In the genomic region with DNA sequence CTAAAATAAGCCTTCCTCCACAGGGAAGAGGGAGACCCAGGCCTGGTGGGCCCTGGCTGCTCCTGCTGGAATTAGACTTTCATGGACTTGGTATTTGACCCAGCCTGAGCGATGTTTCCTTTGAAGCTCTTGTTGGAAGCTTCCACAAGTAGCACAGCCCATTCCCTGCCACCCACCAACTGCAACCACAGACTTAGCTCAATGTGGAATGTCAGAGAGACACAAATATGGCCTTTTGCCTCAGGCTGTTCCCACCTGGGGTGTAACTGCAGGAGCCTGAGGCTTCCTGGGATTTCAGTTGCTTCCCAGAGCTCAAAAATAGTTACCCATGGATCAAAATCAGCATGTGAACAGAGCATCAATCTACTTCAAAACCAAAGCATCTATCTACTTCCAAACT, we compare ENCODE assay signal across 15 cellular contexts.
DNase-seq lines count a peak whose midpoint lies in the region; ATAC-seq, FAIRE-seq and TF ChIP-seq lines count a peak whose summit lies in the region.
"Had no signal": no experiment of that assay in that cellular context is flagged by ENCODE, and none has a peak within 500 bp of the region (broad histone marks: within the 10 kb centered on the region; RNA-seq: fewer than 3 reads in every experiment).

No MANE protein-coding gene starts in this region.

- DNase-seq in HepG2 (ENCODE audit: low spot score) (no peak), right lobe of liver (no peak), WTC11 (ENCODE audit: low spot score) (no peak), myocyte (ENCODE audit: low read depth) (peak; percentile 61), spleen (no peak), NCI-H526 treated with DMSO at 0.1 percent for 48 hours (lab: John Stamatoyannopoulos, UW) (no peak), iPS-NIHi11 (ENCODE audit: low spot score) (no peak)
- no peak for DNase-seq in CD8-positive, alpha-beta memory T cell
- DNase-seq: 8988T, C1 segment of cervical spinal cord, Karpas-422, NCI-H2227 treated with DMSO at 0.1 percent for 48 hours had no signal

- no peaks in the 10 kb centered on the region for H3K36me3 ChIP-seq in HepG2 (replicated peaks in 1 of 2; ENCODE audit: control insufficient read depth in 1 of 2, insufficient read depth in 2 of 2, low read length in 2 of 2)
- no peaks in the 10 kb centered on the region for H3K36me3 ChIP-seq in right lobe of liver
- H3K36me3 ChIP-seq in CD8-positive, alpha-beta memory T cell (ENCODE audit: insufficient read depth, low read length): no peaks in the 10 kb centered on the region
- H3K36me3 ChIP-seq in spleen: no peaks in the 10 kb centered on the region
- H3K36me3 ChIP-seq: HAP-1 had no signal

- H3K27me3 Mint-ChIP-seq in WTC11 (ENCODE audit: low read depth): no peaks in the 10 kb centered on the region
- peaks cover 8 to 13% of the 10 kb centered on the region in 2 donors for H3K27me3 Mint-ChIP-seq in CD8-positive, alpha-beta memory T cell

- no peaks in the 10 kb centered on the region for H4K20me1 ChIP-seq in HepG2 (ENCODE audit: insufficient read depth, low read length)

- in situ Hi-C loops in HepG2 (cut with HindIII; ENCODE audit: extremely low pct_ligation_motif_present, low pct_unique_long_range_greater_than_20kb): no loop called here

- ATAC-seq in HepG2 (peak; percentile 19), right lobe of liver (no peak), WTC11 (no peak)
- ATAC-seq: Panc1, Right ventricle myocardium inferior had no signal

- BruUV-seq in HepG2 (replicated peaks; lab: Mats Ljungman, UMichigan): no TSS peak

- no peak overlapping the region for H3K27ac Mint-ChIP-seq in WTC11
- no peak overlapping the region for H3K27ac Mint-ChIP-seq in CD8-positive, alpha-beta memory T cell

- no peak overlapping the region for H2AFZ ChIP-seq in HepG2 (ENCODE audit: low read length)

- H3K4me1 Mint-ChIP-seq in WTC11: peaks cover 21% of the 10 kb centered on the region
- H3K4me1 Mint-ChIP-seq in CD8-positive, alpha-beta memory T cell: no peaks in the 10 kb centered on the region

- peak overlapping the region; percentile 37; the same call in 1 of the 2 replicates for H3K4me2 ChIP-seq in HepG2 (ENCODE audit: low read depth, low read length)

- intact Hi-C loops in HepG2 (cut with micrococcal nuclease; ENCODE audit: unreplicated experiment): no loop called here
- intact Hi-C loops in right lobe of liver (cut with DNase I): no loop called here
- intact Hi-C loops in spleen (cut with DNase I; ENCODE audit: low total_unique reads): no loop called here

- no peaks in the 10 kb centered on the region for H3K9me3 ChIP-seq in HepG2 (ENCODE audit: low read length)
- no peaks in the 10 kb centered on the region for H3K9me3 ChIP-seq in right lobe of liver
- H3K9me3 ChIP-seq in CD8-positive, alpha-beta memory T cell (ENCODE audit: low read length): no peaks in the 10 kb centered on the region
- no peaks in the 10 kb centered on the region for H3K9me3 ChIP-seq in spleen
- H3K9me3 ChIP-seq: HAP-1 had no signal

- H3K4me3 ChIP-seq in HepG2 (replicated peaks in 1 of 3; ENCODE audit: insufficient read depth in 1 of 3, low read depth in 2 of 3, low read length in 3 of 3) (no peak overlapping the region), right lobe of liver (no peak overlapping the region), spleen (no peak overlapping the region)
- no peak overlapping the region for H3K4me3 ChIP-seq in CD8-positive, alpha-beta memory T cell (ENCODE audit: low read length)
- H3K4me3 ChIP-seq: HAP-1 had no signal

- H3K36me3 Mint-ChIP-seq in WTC11: no peaks in the 10 kb centered on the region
- H3K36me3 Mint-ChIP-seq in CD8-positive, alpha-beta memory T cell: no peaks in the 10 kb centered on the region

- H3K27ac ChIP-seq in HepG2 (ENCODE audit: extremely low read length, insufficient read depth, low read length) (no peak overlapping the region), right lobe of liver (no peak overlapping the region), spleen (no peak overlapping the region)
- no peak overlapping the region for H3K27ac ChIP-seq in CD8-positive, alpha-beta memory T cell (ENCODE audit: low read depth, low read length)

- POLR2A ChIA-PET in HepG2 (lab: Yijun Ruan, JAX) (interaction anchor here (1.3 to 1.9 kb wide), 2 partner anchors 9 kb away, joined by 5 read pairs; no protein-coding TSS in a partner anchor), WTC11 (lab: Charles Lee) (no interaction called here)
- POLR2A ChIA-PET in CD8-positive, alpha-beta memory T cell (lab: Charles Lee): no interaction called here

- H3K4me1 ChIP-seq in HepG2 (ENCODE audit: insufficient read depth, low read length): peaks cover 52% of the 10 kb centered on the region
- H3K4me1 ChIP-seq in right lobe of liver: no peaks in the 10 kb centered on the region
- no peaks in the 10 kb centered on the region for H3K4me1 ChIP-seq in CD8-positive, alpha-beta memory T cell (ENCODE audit: insufficient read depth, low read length)
- peaks cover 0 to 33% (median 12%) of the 10 kb centered on the region in 6 donors for H3K4me1 ChIP-seq in spleen

- H3K9me3 Mint-ChIP-seq in WTC11: no peaks in the 10 kb centered on the region
- no peaks in the 10 kb centered on the region for H3K9me3 Mint-ChIP-seq in CD8-positive, alpha-beta memory T cell

- no peak for TF ChIP-seq RAD21 in HepG2 (CRISPR knock-in tag; IDR thresholded peaks at IDR 0.05)

- TF ChIP-seq POLR2A in HepG2 (IDR thresholded peaks at IDR 0.05; ENCODE audit: insufficient read depth in 1 of 2, low read depth in 2 of 2, low read length in 2 of 2) (no peak), right lobe of liver (IDR thresholded peaks at IDR 0.05) (no peak), spleen (IDR thresholded peaks at IDR 0.05) (no peak)

- no peaks in the 10 kb centered on the region for H3K79me2 ChIP-seq in HepG2 (ENCODE audit: insufficient read depth, low read length)

- no peak overlapping the region for H3K9ac ChIP-seq in HepG2 (ENCODE audit: insufficient read depth, low read depth, low read length)

- CTCF ChIA-PET in HepG2 (lab: Yijun Ruan, JAX; ENCODE audit: low intra/inter-chr PET ratio, low total read pairs) (no interaction called here), WTC11 (lab: Charles Lee) (interaction anchor here (0.6 to 1.9 kb wide), 2 partner anchors 57 to 181 kb away, joined by 3 to 5 read pairs; no protein-coding TSS in a partner anchor)
- CTCF ChIA-PET in CD8-positive, alpha-beta memory T cell (lab: Charles Lee): no interaction called here

- TF ChIP-seq CTCF in HepG2 (CRISPR knock-in tag; IDR thresholded peaks at IDR 0.05) (no peak), right lobe of liver (IDR thresholded peaks at IDR 0.05) (no peak), WTC11 (IDR thresholded peaks at IDR 0.05) (no peak), spleen (IDR thresholded peaks at IDR 0.05 in 8 of 11, conservative IDR thresholded peaks at IDR 0.05 in 3 of 11) (no peak)

- TF ChIP-seq EP300 in HepG2 (IDR thresholded peaks at IDR 0.05; ENCODE audit: low read depth in 2 of 2, low read length in 2 of 2) (no peak), HepG2 (CRISPR knock-in tag; IDR thresholded peaks at IDR 0.05; ENCODE audit: borderline replicate concordance) (no peak)

- 29% methylated on average over 1 of the region's 1 CpG for WGBS in HepG2 (ENCODE audit: low lambda C conversion rate)
- 100% methylated on average over 1 of the region's 1 CpG for WGBS in right lobe of liver (ENCODE audit: insufficient coverage, low coverage, low lambda C conversion rate, missing lambda C conversion rate)
- WGBS in spleen, 5 donors: 83 to 100% (median 91%) methylated on average over 1 of the region's 1 CpG

- H3K27me3 ChIP-seq in HepG2 (ENCODE audit: control insufficient read depth in 1 of 2, insufficient read depth in 2 of 2, low read length in 2 of 2) (no peaks in the 10 kb centered on the region), right lobe of liver (no peaks in the 10 kb centered on the region), spleen (replicated peaks in 1 of 7) (no peaks in the 10 kb centered on the region)
- H3K27me3 ChIP-seq in CD8-positive, alpha-beta memory T cell (ENCODE audit: insufficient read depth, low read length, poor library complexity, severe bottlenecking): no peaks in the 10 kb centered on the region

- no peak overlapping the region for H3K4me3 Mint-ChIP-seq in WTC11
- no peak overlapping the region for H3K4me3 Mint-ChIP-seq in CD8-positive, alpha-beta memory T cell

- no peak for FAIRE-seq in HepG2 (lab: Jason Lieb, UNC)

TF ChIP-seq in HepG2, 621 proteins besides CTCF, POLR2A, EP300 and RAD21:
- TF ChIP-seq TCF12 (IDR thresholded peaks at IDR 0.05) (no peak), TCF12 (CRISPR knock-in tag; IDR thresholded peaks at IDR 0.05) (no peak)
TF ChIP-seq in HepG2: peak in this region for 0.

TF ChIP-seq in WTC11, 78 proteins besides CTCF, POLR2A, EP300 and RAD21:
- TF ChIP-seq, protein P1, sequence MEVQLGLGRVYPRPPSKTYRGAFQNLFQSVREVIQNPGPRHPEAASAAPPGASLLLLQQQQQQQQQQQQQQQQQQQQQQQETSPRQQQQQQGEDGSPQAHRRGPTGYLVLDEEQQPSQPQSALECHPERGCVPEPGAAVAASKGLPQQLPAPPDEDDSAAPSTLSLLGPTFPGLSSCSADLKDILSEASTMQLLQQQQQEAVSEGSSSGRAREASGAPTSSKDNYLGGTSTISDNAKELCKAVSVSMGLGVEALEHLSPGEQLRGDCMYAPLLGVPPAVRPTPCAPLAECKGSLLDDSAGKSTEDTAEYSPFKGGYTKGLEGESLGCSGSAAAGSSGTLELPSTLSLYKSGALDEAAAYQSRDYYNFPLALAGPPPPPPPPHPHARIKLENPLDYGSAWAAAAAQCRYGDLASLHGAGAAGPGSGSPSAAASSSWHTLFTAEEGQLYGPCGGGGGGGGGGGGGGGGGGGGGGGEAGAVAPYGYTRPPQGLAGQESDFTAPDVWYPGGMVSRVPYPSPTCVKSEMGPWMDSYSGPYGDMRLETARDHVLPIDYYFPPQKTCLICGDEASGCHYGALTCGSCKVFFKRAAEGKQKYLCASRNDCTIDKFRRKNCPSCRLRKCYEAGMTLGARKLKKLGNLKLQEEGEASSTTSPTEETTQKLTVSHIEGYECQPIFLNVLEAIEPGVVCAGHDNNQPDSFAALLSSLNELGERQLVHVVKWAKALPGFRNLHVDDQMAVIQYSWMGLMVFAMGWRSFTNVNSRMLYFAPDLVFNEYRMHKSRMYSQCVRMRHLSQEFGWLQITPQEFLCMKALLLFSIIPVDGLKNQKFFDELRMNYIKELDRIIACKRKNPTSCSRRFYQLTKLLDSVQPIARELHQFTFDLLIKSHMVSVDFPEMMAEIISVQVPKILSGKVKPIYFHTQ (CRISPR knock-in tag; IDR thresholded peaks at IDR 0.05): no peak
- peak; percentile 84 for TF ChIP-seq ZNF423 (CRISPR knock-in tag; IDR thresholded peaks at IDR 0.05)
- TF ChIP-seq IRF2 (CRISPR knock-in tag; IDR thresholded peaks at IDR 0.05; ENCODE audit: borderline replicate concordance, low read depth): no peak
